Comparison of ENCODE assay signal across 24 cellular contexts in genomic region chr2:27866237-27866636, GRCh38. TPM values are rescaled to one million over a fixed set of nuclear protein-coding genes. Genes with fewer than 3 reads are reported as not detected.
DNase-seq lines count a peak whose midpoint lies in the region; ATAC-seq, FAIRE-seq and TF ChIP-seq lines count a peak whose summit lies in the region.
"Had no signal": no experiment of that assay in that cellular context is flagged by ENCODE, and none has a peak within 500 bp of the region (broad histone marks: within the 10 kb centered on the region; RNA-seq: fewer than 3 reads in every experiment).

No MANE protein-coding gene starts in this region.

- no peak overlapping the region for H3K14ac ChIP-seq in IMR-90 (replicated peaks; ENCODE audit: low read depth, low read length)

- H3K9ac ChIP-seq in IMR-90 (ENCODE audit: low read depth, low read length) (no peak overlapping the region), endothelial cell of umbilical vein (replicated peaks; ENCODE audit: extremely low read depth, insufficient read depth, low read length) (no peak overlapping the region)
- H3K9ac ChIP-seq: BLaER1, GM23248 had no signal

- no peaks in the 10 kb centered on the region for H3K36me3 ChIP-seq in IMR-90 (ENCODE audit: control insufficient read depth, insufficient read depth, low read length)
- no peaks in the 10 kb centered on the region for H3K36me3 ChIP-seq in endothelial cell of umbilical vein (ENCODE audit: control insufficient read depth in 2 of 2, extremely low read depth in 1 of 2, insufficient read depth in 2 of 2, low read length in 2 of 2)
- H3K36me3 ChIP-seq in effector memory CD4-positive, alpha-beta T cell (ENCODE audit: control insufficient read depth, insufficient read depth, low read length): no peaks in the 10 kb centered on the region
- H3K36me3 ChIP-seq: BLaER1 had no signal

- no peaks in the 10 kb centered on the region for H3K79me1 ChIP-seq in IMR-90 (ENCODE audit: low read depth in 1 of 2, low read length in 2 of 2)

- no peak for TF ChIP-seq EP300 in A549 (IDR thresholded peaks at IDR 0.05)

- no peak overlapping the region for H3K4me3 ChIP-seq in A549
- H3K4me3 ChIP-seq in IMR-90 (ENCODE audit: insufficient read depth, low read depth, low read length): no peak overlapping the region
- H3K4me3 ChIP-seq in endothelial cell of umbilical vein (replicated peaks in 1 of 3; ENCODE audit: insufficient read depth in 1 of 3, low read depth in 1 of 3, low read length in 3 of 3): no peak overlapping the region
- no peak overlapping the region for H3K4me3 ChIP-seq in effector memory CD4-positive, alpha-beta T cell (ENCODE audit: insufficient read depth, low read depth, low read length, poor library complexity, severe bottlenecking)
- H3K4me3 ChIP-seq: BLaER1, GM12878, GM23248 had no signal

- no peak overlapping the region for H3K56ac ChIP-seq in IMR-90 (ENCODE audit: extremely low read depth, insufficient read depth, low read length)

- intact Hi-C loops in CD14-positive monocyte (cut with micrococcal nuclease): no loop called here
- intact Hi-C loops in IMR-90 (cut with micrococcal nuclease): no loop called here
- intact Hi-C loops in endothelial cell of umbilical vein (cut with micrococcal nuclease): no loop called here

- H4K5ac ChIP-seq in IMR-90 (ENCODE audit: low read depth, low read length): no peak overlapping the region

- TF ChIP-seq RAD21 in A549 (conservative IDR thresholded peaks at IDR 0.05 in 1 of 2, IDR thresholded peaks at IDR 0.05 in 1 of 2): no peak
- TF ChIP-seq RAD21 in IMR-90 (IDR thresholded peaks at IDR 0.05; ENCODE audit: low read length): no peak

- no peak overlapping the region; a peak in 1 of 4 replicates for H4K8ac ChIP-seq in IMR-90 (ENCODE audit: low read depth in 2 of 2, low read length in 2 of 2)

- H4K91ac ChIP-seq in IMR-90 (ENCODE audit: insufficient read depth, low read depth, low read length): no peak overlapping the region

- DNase-seq in A549 (ENCODE audit: low read depth in 1 of 2, low spot score in 1 of 2) (no peak), CD14-positive monocyte (ENCODE audit: low spot score) (no peak), IMR-90 (peak; percentile 40), endothelial cell of umbilical vein (ENCODE audit: low read depth, low spot score) (no peak), epidermal melanocyte (ENCODE audit: insufficient read length, low spot score) (no peak), NCI-H2196 treated with DMSO at 0.1 percent for 48 hours (lab: John Stamatoyannopoulos, UW; ENCODE audit: unreplicated experiment) (no peak), NCI-H524 (lab: John Stamatoyannopoulos, UW) (no peak)
- DNase-seq in effector memory CD4-positive, alpha-beta T cell: no peak
- DNase-seq: 8988T; Calu3; CD4-positive, alpha-beta T cell; COR-L47; DND-41; EL; GDM1; GM23248; H9 had no signal

- H3K4me1 ChIP-seq in A549 (peaks cover 32% of the 10 kb centered on the region), IMR-90 (ENCODE audit: control insufficient read depth, insufficient read depth, low read length) (peaks cover 1% of the 10 kb centered on the region; the same call in 1 of the 2 replicates), endothelial cell of umbilical vein (ENCODE audit: control insufficient read depth, extremely low read depth, insufficient read depth, low read length) (no peaks in the 10 kb centered on the region)
- no peaks in the 10 kb centered on the region for H3K4me1 ChIP-seq in effector memory CD4-positive, alpha-beta T cell (ENCODE audit: control insufficient read depth, insufficient read depth, low read length, poor library complexity, severe bottlenecking)
- H3K4me1 ChIP-seq: BLaER1 had no signal

- FAIRE-seq in A549 (lab: Jason Lieb, UNC) (no peak), endothelial cell of umbilical vein (lab: Jason Lieb, UNC) (peak; percentile 26)
- FAIRE-seq: GM12878, GM19239, H1 had no signal

- ATAC-seq in A549: no peak
- ATAC-seq in IMR-90 (ENCODE audit: low read depth): peak; percentile 75
- ATAC-seq: GM12878, HCT116 had no signal

- H3K18ac ChIP-seq in IMR-90 (ENCODE audit: low read depth, low read length): no peak overlapping the region

- no peak overlapping the region for H2AK5ac ChIP-seq in IMR-90 (ENCODE audit: low read depth, low read length)

- H2BK15ac ChIP-seq in IMR-90 (ENCODE audit: low read depth, low read length): no peak overlapping the region

- H3K9me3 ChIP-seq in A549: no peaks in the 10 kb centered on the region
- no peaks in the 10 kb centered on the region for H3K9me3 ChIP-seq in IMR-90 (ENCODE audit: control insufficient read depth, insufficient read depth, low read length)
- no peaks in the 10 kb centered on the region for H3K9me3 ChIP-seq in endothelial cell of umbilical vein (replicated peaks; ENCODE audit: control insufficient read depth, insufficient read depth, low read length)
- H3K9me3 ChIP-seq in effector memory CD4-positive, alpha-beta T cell (ENCODE audit: control insufficient read depth, low read length): no peaks in the 10 kb centered on the region
- H3K9me3 ChIP-seq: BLaER1 had no signal

- no peak overlapping the region for H2BK20ac ChIP-seq in IMR-90 (ENCODE audit: low read depth, low read length)

- H4K20me1 ChIP-seq in IMR-90 (ENCODE audit: insufficient read depth, low read length) (no peaks in the 10 kb centered on the region), endothelial cell of umbilical vein (replicated peaks; ENCODE audit: control insufficient read depth, extremely low read depth, insufficient read depth, low read length) (no peaks in the 10 kb centered on the region)
- H4K20me1 ChIP-seq: BLaER1 had no signal

- TF ChIP-seq CTCF in A549 (IDR thresholded peaks at IDR 0.05) (no peak), CD14-positive monocyte (IDR thresholded peaks at IDR 0.05) (no peak), IMR-90 (conservative IDR thresholded peaks at IDR 0.05; ENCODE audit: low read depth, low read length) (no peak), endothelial cell of umbilical vein (IDR thresholded peaks at IDR 0.05; ENCODE audit: extremely low read depth in 1 of 2, insufficient read depth in 1 of 2, low read depth in 1 of 2, low read length in 2 of 2) (no peak)

- peaks cover 0 to 2% (median 0%) of the 10 kb centered on the region in 7 donors for H3K9me3 Mint-ChIP-seq in CD14-positive monocyte
- H3K9me3 Mint-ChIP-seq: CD4-positive, alpha-beta T cell; H9 had no signal

- POLR2A ChIA-PET in A549 (lab: Yijun Ruan, JAX) (interaction anchor here (0.6 kb wide), 1 partner anchor 382 kb away, joined by 5 read pairs; no protein-coding TSS in a partner anchor), IMR-90 (lab: Charles Lee; ENCODE audit: unreplicated experiment) (no interaction called here), endothelial cell of umbilical vein (lab: Charles Lee) (no interaction called here)

- H2AK9ac ChIP-seq in IMR-90 (replicated peaks; ENCODE audit: low read depth, low read length, poor library complexity): no peak overlapping the region

- H3K9me1 ChIP-seq in IMR-90 (ENCODE audit: insufficient read depth, low read length) (no peaks in the 10 kb centered on the region), endothelial cell of umbilical vein (replicated peaks; ENCODE audit: control insufficient read depth, extremely low read depth, insufficient read depth, low read length) (no peaks in the 10 kb centered on the region)

- no peak for TF ChIP-seq POLR2A in A549 (IDR thresholded peaks at IDR 0.05; ENCODE audit: low read length)
- TF ChIP-seq POLR2A in IMR-90 (IDR thresholded peaks at IDR 0.05; ENCODE audit: low read depth, low read length): no peak
- TF ChIP-seq POLR2A in endothelial cell of umbilical vein (IDR thresholded peaks at IDR 0.05; ENCODE audit: low read depth, low read length): no peak

- WGBS in A549 (ENCODE audit: missing lambda C conversion rate): 13% methylated on average over 1 of the region's 1 CpG
- no CpG with 5 or more reads among the region's 1 CpG for whole genome bisulfite sequencing in IMR-90 (ENCODE audit: extremely low coverage in 2 of 2, insufficient read length in 1 of 2), 2 experiments

- H3K27me3 ChIP-seq in IMR-90 (ENCODE audit: control insufficient read depth, insufficient read depth, low read length) (no peaks in the 10 kb centered on the region), endothelial cell of umbilical vein (ENCODE audit: control insufficient read depth in 2 of 2, insufficient read depth in 2 of 2, low read length in 2 of 2) (no peaks in the 10 kb centered on the region)
- H3K27me3 ChIP-seq in effector memory CD4-positive, alpha-beta T cell (replicated peaks; ENCODE audit: control insufficient read depth, insufficient read depth, low read length, poor library complexity, severe bottlenecking): no peaks in the 10 kb centered on the region
- H3K27me3 ChIP-seq: BLaER1 had no signal

- H3K79me2 ChIP-seq in endothelial cell of umbilical vein (ENCODE audit: control insufficient read depth, insufficient read depth, low read length): no peaks in the 10 kb centered on the region

- H2BK120ac ChIP-seq in IMR-90 (ENCODE audit: low read depth, low read length): no peak overlapping the region

- H3K4me3 Mint-ChIP-seq in CD14-positive monocyte: no peak overlapping the region
- H3K4me3 Mint-ChIP-seq: B cell; CD4-positive, alpha-beta T cell; H9 had no signal

- H3K4ac ChIP-seq in IMR-90 (ENCODE audit: low read depth, low read length): no peak overlapping the region

- peak overlapping the region in 4 of 7 donors; percentile 5 to 74 (median 49) for H3K27ac Mint-ChIP-seq in CD14-positive monocyte
- H3K27ac Mint-ChIP-seq: B cell; CD4-positive, alpha-beta T cell; H9 had no signal

- H2AFZ ChIP-seq in IMR-90 (replicated peaks; ENCODE audit: low read length, poor library complexity) (no peak overlapping the region), endothelial cell of umbilical vein (ENCODE audit: low read depth, low read length) (no peak overlapping the region)
- H2AFZ ChIP-seq: GM23248 had no signal

- no peak overlapping the region for H3K23ac ChIP-seq in IMR-90 (ENCODE audit: low read depth, low read length)

- in situ Hi-C loops in IMR-90 (cut with MboI; ENCODE audit: low sequenced_read_pairs): no loop called here

- peaks cover 0 to 4% (median 0%) of the 10 kb centered on the region in 3 donors for H3K27me3 Mint-ChIP-seq in CD14-positive monocyte (ENCODE audit: low read depth in 3 of 3)
- H3K27me3 Mint-ChIP-seq: CD4-positive, alpha-beta T cell had no signal

- H3K4me2 ChIP-seq in A549 (0 out of 3 replicates have a peak overlapping the region, but pooled peaks have one; percentile 1), IMR-90 (ENCODE audit: low read depth, low read length) (no peak overlapping the region; the same call in 1 of the 2 replicates), endothelial cell of umbilical vein (ENCODE audit: insufficient read depth, low read length) (no peak overlapping the region)
- H3K4me2 ChIP-seq: BLaER1 had no signal

- peaks cover 23% of the 10 kb centered on the region for H3K4me1 Mint-ChIP-seq in CD14-positive monocyte
- H3K4me1 Mint-ChIP-seq: B cell had no signal

- dilution Hi-C loops in IMR-90 (cut with HindIII; ENCODE audit: low sequenced_read_pairs, unreplicated experiment): no loop called here
- dilution Hi-C loops in endothelial cell of umbilical vein (cut with MboI; ENCODE audit: extremely low pct_ligation_motif_present, low sequenced_read_pairs): no loop called here

- BruUV-seq in IMR-90 (replicated peaks; lab: Mats Ljungman, UMichigan): no TSS peak
- BruUV-seq in endothelial cell of umbilical vein (replicated peaks; lab: Mats Ljungman, UMichigan): no TSS peak

- CTCF ChIA-PET in A549 (lab: Yijun Ruan, JAX): no interaction called here
- CTCF ChIA-PET in IMR-90 (lab: Yijun Ruan, JAX): no interaction called here
- CTCF ChIA-PET in endothelial cell of umbilical vein (lab: Charles Lee): no interaction called here

- peak overlapping the region; percentile 21 for H2BK5ac ChIP-seq in IMR-90 (ENCODE audit: low read depth, low read length, poor library complexity, severe bottlenecking)

- H3K27ac ChIP-seq in A549: no peak overlapping the region; a peak in 2 of 6 replicates
- no peak overlapping the region for H3K27ac ChIP-seq in IMR-90 (ENCODE audit: insufficient read depth, low read length)
- H3K27ac ChIP-seq in endothelial cell of umbilical vein (ENCODE audit: insufficient read depth, low read depth, low read length): no peak overlapping the region
- H3K27ac ChIP-seq in effector memory CD4-positive, alpha-beta T cell (ENCODE audit: insufficient read depth, low read length, poor library complexity, severe bottlenecking): no peak overlapping the region
- H3K27ac ChIP-seq: BLaER1, C4-2B, GM23248 had no signal

- peaks cover 2 to 5% of the 10 kb centered on the region in 2 donors for H3K36me3 Mint-ChIP-seq in CD14-positive monocyte

RNA-seq across cellular contexts. Expression of gene RBKS, which starts 23.9 kb away (rescaled TPM):
- 7.4 and 8.5 TPM in 2 replicates for polyA plus RNA-seq in A549 (2011; rRNA removed)
- 5.5 and 6.7 TPM in 2 replicates for polyA plus RNA-seq in A549 (2012; cell fraction: cytosol; rRNA removed)
- 3.3 and 4.3 TPM in 2 replicates for polyA plus RNA-seq in A549 (2012; cell fraction: nucleus; rRNA removed)
- polyA plus RNA-seq in A549 (2017; fragmentation: RNase III; extraction: RNeasy Plus Mini Kit Qiagen cat#74134 plus additional on column Dnase treatment): 7.6 to 9.5 TPM (median 8.5 TPM) in 3 replicates
- 5.5 and 5.9 TPM in 2 replicates for polyA minus RNA-seq in A549 (2011; rRNA and poly(A)+ RNA removed)
- 1 to 10 TPM; 3.9 to 4.3 TPM for polyA plus RNA-seq in CD14-positive monocyte
- total RNA-seq in IMR-90 (2012; rRNA removed): 0.83 and 1.1 TPM in 2 replicates
- 1.1 and 1.4 TPM in 2 replicates for polyA plus RNA-seq in IMR-90 (2012; rRNA removed)
- polyA plus RNA-seq in IMR-90 (2012; cell fraction: cytosol; rRNA removed): 0.97 and 1.7 TPM in 2 replicates
- polyA plus RNA-seq in IMR-90 (2012; cell fraction: nucleus; rRNA removed; ENCODE audit: low replicate concordance): 1.2 and 1.8 TPM in 2 replicates
- total RNA-seq in endothelial cell of umbilical vein: 0.64 and 0.74 TPM in 2 replicates
- 1.0 and 1.8 TPM in 2 replicates for polyA plus RNA-seq in endothelial cell of umbilical vein
- 1.8 and 2.5 TPM in 2 replicates for polyA plus RNA-seq in endothelial cell of umbilical vein (2011; cell fraction: cytosol; rRNA removed)
- 3.7 and 6.9 TPM in 2 replicates for polyA plus RNA-seq in endothelial cell of umbilical vein (2011; cell fraction: nucleus; rRNA removed)
- polyA plus RNA-seq in endothelial cell of umbilical vein (2012): 1.2 and 2.6 TPM in 2 replicates
- polyA minus RNA-seq in endothelial cell of umbilical vein: 2.3 and 2.4 TPM in 2 replicates
- 1.0 TPM for polyA minus RNA-seq in endothelial cell of umbilical vein (2011; cell fraction: cytosol; rRNA and poly(A)+ RNA removed)
- polyA minus RNA-seq in endothelial cell of umbilical vein (2011; cell fraction: nucleus; rRNA and poly(A)+ RNA removed): 3.4 and 11.9 TPM in 2 replicates

RNA-seq across cellular contexts. Expression of gene BABAM2, which starts 24.3 kb away (rescaled TPM):
- polyA plus RNA-seq in A549 (2011; rRNA removed) (78.4 and 87.1 TPM in 2 replicates), A549 (2017; fragmentation: RNase III; extraction: RNeasy Plus Mini Kit Qiagen cat#74134 plus additional on column Dnase treatment) (52.9 to 54.0 TPM (median 53.7 TPM) in 3 replicates), CD14-positive monocyte (10 to 100 TPM; 49.3 to 52.8 TPM), IMR-90 (2012; rRNA removed) (20.3 and 20.9 TPM in 2 replicates), endothelial cell of umbilical vein (19.5 and 19.9 TPM in 2 replicates)
- 36.4 and 40.0 TPM in 2 replicates for polyA plus RNA-seq in A549 (2012; cell fraction: cytosol; rRNA removed)
- polyA plus RNA-seq in A549 (2012; cell fraction: nucleus; rRNA removed): 23.5 and 26.3 TPM in 2 replicates
- 60.8 and 68.7 TPM in 2 replicates for polyA minus RNA-seq in A549 (2011; rRNA and poly(A)+ RNA removed)
- total RNA-seq in IMR-90 (2012; rRNA removed) (16.7 and 23.1 TPM in 2 replicates), endothelial cell of umbilical vein (26.9 and 27.6 TPM in 2 replicates)
- polyA plus RNA-seq in IMR-90 (2012; cell fraction: cytosol; rRNA removed): 11.4 TPM in 2 replicates
- polyA plus RNA-seq in IMR-90 (2012; cell fraction: nucleus; rRNA removed; ENCODE audit: low replicate concordance): 4.4 and 16.0 TPM in 2 replicates
- 25.2 and 25.8 TPM in 2 replicates for polyA plus RNA-seq in endothelial cell of umbilical vein (2011; cell fraction: cytosol; rRNA removed)
- 17.6 and 25.9 TPM in 2 replicates for polyA plus RNA-seq in endothelial cell of umbilical vein (2011; cell fraction: nucleus; rRNA removed)
- polyA plus RNA-seq in endothelial cell of umbilical vein (2012): 29.0 and 29.7 TPM in 2 replicates
- polyA minus RNA-seq in endothelial cell of umbilical vein: 24.4 and 28.1 TPM in 2 replicates
- 19.0 TPM for polyA minus RNA-seq in endothelial cell of umbilical vein (2011; cell fraction: cytosol; rRNA and poly(A)+ RNA removed)
- polyA minus RNA-seq in endothelial cell of umbilical vein (2011; cell fraction: nucleus; rRNA and poly(A)+ RNA removed): 95.1 and 121 TPM in 2 replicates
